Comparison of ENCODE assay signal across 33 cellular contexts in the genomic region with DNA sequence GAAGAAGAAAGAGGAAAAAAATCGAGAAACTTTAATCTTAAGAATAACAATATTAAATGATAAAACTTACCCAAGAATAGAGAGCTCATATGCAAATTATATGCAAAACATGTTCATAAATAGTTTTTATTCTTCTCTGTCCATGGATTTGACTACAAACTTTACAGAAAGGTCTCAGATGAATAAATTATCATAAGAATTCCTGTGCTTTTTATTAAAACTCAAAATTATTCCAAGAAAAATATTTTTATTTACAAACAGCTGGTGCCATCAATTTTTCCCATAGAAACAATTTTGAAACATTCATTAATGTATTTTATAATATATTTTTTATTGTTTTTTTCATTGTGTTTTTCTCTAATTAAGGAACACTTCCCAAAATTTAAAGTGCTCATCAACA. TPM values are rescaled to one million over a fixed set of nuclear protein-coding genes. Genes with fewer than 3 reads are reported as not detected.
"Had no signal": no experiment of that assay in that cellular context is flagged by ENCODE, and none has a peak within 500 bp of the region (broad histone marks: within the 10 kb centered on the region; RNA-seq: fewer than 3 reads in every experiment).

No MANE protein-coding gene starts in this region.

- H2AFZ ChIP-seq: hepatocyte, neural progenitor cell had no signal

- H3K4me3 Mint-ChIP-seq: dendritic cell treated with granulocyte-macrophage colony-stimulating factor and Interleukin-4, amounts not matched to agents 40 ng/mL and 50 ng/mL, for 4 days; endodermal cell; mesothelial cell of epicardium; naive thymus-derived CD4-positive, alpha-beta T cell; nephron; neural progenitor cell; stimulated activated effector memory CD8-positive, alpha-beta T cell treated with anti-CD3 and anti-CD28 coated beads, Interleukin-12 subunit alpha, Interleukin-12 subunit beta, amount 100 ng/mL, for 72 hours had no signal

- H3K4me1 ChIP-seq: colonic mucosa, gastroesophageal sphincter, neural progenitor cell, sigmoid colon, testis, tibial artery, upper lobe of left lung had no signal

- H3K27me3 Mint-ChIP-seq: dendritic cell treated with granulocyte-macrophage colony-stimulating factor and Interleukin-4, amounts not matched to agents 40 ng/mL and 50 ng/mL, for 4 days; naive thymus-derived CD4-positive, alpha-beta T cell had no signal

- H3K9me3 Mint-ChIP-seq: dendritic cell treated with granulocyte-macrophage colony-stimulating factor and Interleukin-4, amounts not matched to agents 40 ng/mL and 50 ng/mL, for 4 days; endodermal cell; mesothelial cell of epicardium; nephron; neural progenitor cell; stimulated activated effector memory CD8-positive, alpha-beta T cell treated with anti-CD3 and anti-CD28 coated beads, Interleukin-12 subunit alpha, Interleukin-12 subunit beta, amount 100 ng/mL, for 72 hours had no signal

- ATAC-seq: esophagus mucosa; gastroesophageal sphincter; heart left ventricle; left lobe of liver; naive thymus-derived CD4-positive, alpha-beta T cell; psoas muscle; right cardiac atrium; stimulated activated effector memory CD8-positive, alpha-beta T cell treated with anti-CD3 and anti-CD28 coated beads, Interleukin-12 subunit alpha, Interleukin-12 subunit beta, amount 100 ng/mL, for 72 hours; stimulated activated naive CD8-positive, alpha-beta T cell treated with anti-CD3 and anti-CD28 coated beads, Interleukin-15, Interleukin-2, amounts not matched to agents 100 U/mL and 50 U/mL, for 24 hours had no signal

- H3K36me3 ChIP-seq: gastroesophageal sphincter, heart left ventricle, sigmoid colon, tibial artery, upper lobe of left lung had no signal

- FAIRE-seq: kidney, urothelium cell line had no signal

- H3K4me3 ChIP-seq: colonic mucosa, gastroesophageal sphincter, heart left ventricle, hepatocyte, neural progenitor cell, psoas muscle, sigmoid colon, testis, tibial artery, upper lobe of left lung had no signal

- H3K27ac Mint-ChIP-seq: dendritic cell treated with granulocyte-macrophage colony-stimulating factor and Interleukin-4, amounts not matched to agents 40 ng/mL and 50 ng/mL, for 4 days; endodermal cell; mesothelial cell of epicardium; nephron; neural progenitor cell; stimulated activated effector memory CD8-positive, alpha-beta T cell treated with anti-CD3 and anti-CD28 coated beads, Interleukin-12 subunit alpha, Interleukin-12 subunit beta, amount 100 ng/mL, for 72 hours had no signal

- H3K27ac ChIP-seq: colonic mucosa, epithelial cell of prostate, gastroesophageal sphincter, heart left ventricle, hepatocyte, neural progenitor cell, psoas muscle, sigmoid colon, testis, tibial artery, upper lobe of left lung had no signal

- H3K4me1 Mint-ChIP-seq: endodermal cell, nephron had no signal

- H3K9ac ChIP-seq: neural progenitor cell had no signal

- H3K27me3 ChIP-seq: colonic mucosa, hepatocyte, neural progenitor cell, testis, upper lobe of left lung had no signal

- DNase-seq: colonic mucosa; effector CD8-positive, alpha-beta T cell; endodermal cell; foreskin fibroblast; heart left ventricle; kidney; mesenchymal stem cell; naive thymus-derived CD4-positive, alpha-beta T cell; nucleus accumbens; posterior cingulate gyrus; psoas muscle; right cardiac atrium; sigmoid colon; stimulated activated CD4-positive, alpha-beta T cell treated with anti-CD3 and anti-CD28 coated beads, Interleukin-2, amount 100 ng/mL, for 24 hours; stimulated activated CD4-positive, alpha-beta T cell treated with anti-CD3 and anti-CD28 coated beads, Interleukin-4, amount 100 ng/mL, for 24 hours; stimulated activated naive CD8-positive, alpha-beta T cell treated with anti-CD3 and anti-CD28 coated beads, Interleukin-15, Interleukin-2, amounts not matched to agents 100 U/mL and 50 U/mL, for 24 hours; substantia nigra; testis; tibial artery; upper lobe of left lung had no signal

- H3K9me3 ChIP-seq: colonic mucosa, gastroesophageal sphincter, heart left ventricle, psoas muscle, sigmoid colon, testis, tibial artery, upper lobe of left lung had no signal

- H3K79me2 ChIP-seq: hepatocyte had no signal

- H3K4me2 ChIP-seq: hepatocyte, neural progenitor cell had no signal

RNA-seq across cellular contexts. Expression of a gene that starts 12.1 kb away (rescaled TPM):
- total RNA-seq: lung microvascular endothelial cell, renal cortical epithelial cell had no signal
- polyA plus RNA-seq: heart left ventricle, right cardiac atrium had no signal
